17 cellular contexts compared by ENCODE assay signal in genomic region chr5:172119921-172120688, GRCh38.
A peak's percentile ranks its signal among the peaks of the same experiment; 100 is the strongest.
DNase-seq lines count a peak whose midpoint lies in the region; ATAC-seq and TF ChIP-seq lines count a peak whose summit lies in the region.
"Had no signal": no experiment of that assay in that cellular context is flagged by ENCODE, and none has a peak within 500 bp of the region (broad histone marks: within the 10 kb centered on the region; RNA-seq: fewer than 3 reads in every experiment).

No MANE protein-coding gene starts in this region.

- no peaks in the 10 kb centered on the region for H3K27me3 ChIP-seq in AG04450 (ENCODE audit: control insufficient read depth, insufficient read depth, low read length)
- H3K27me3 ChIP-seq in CD4-positive, CD25-positive, alpha-beta regulatory T cell (ENCODE audit: control insufficient read depth, insufficient read depth, low read length): no peaks in the 10 kb centered on the region
- H3K27me3 ChIP-seq: adrenal gland, BE2C, ovary, stomach had no signal

- H3K4me3 ChIP-seq in AG04450 (ENCODE audit: low read depth, low read length): no peak overlapping the region
- no peak overlapping the region for H3K4me3 ChIP-seq in CD4-positive, CD25-positive, alpha-beta regulatory T cell (ENCODE audit: low read depth, low read length)
- H3K4me3 ChIP-seq: adrenal gland, K562, ovary, stomach had no signal

- no peak for TF ChIP-seq CTCF in AG04450 (IDR thresholded peaks at IDR 0.05; ENCODE audit: low read depth, low read length)
- TF ChIP-seq CTCF in WTC11 (IDR thresholded peaks at IDR 0.05): no peak
- TF ChIP-seq CTCF in GM20000 (IDR thresholded peaks at IDR 0.05; ENCODE audit: extremely low read depth, missing control alignments): no peak

- CTCF ChIA-PET in AG04450 (lab: Charles Lee): interaction anchor here (0.8 kb wide), 1 partner anchor 13 kb away, joined by 3 read pairs; no protein-coding TSS in a partner anchor
- CTCF ChIA-PET in WTC11 (lab: Charles Lee): interaction anchor here (0.8 kb wide), 1 partner anchor 24 kb away, joined by 3 read pairs; no protein-coding TSS in a partner anchor

- peaks cover 28% of the 10 kb centered on the region for H3K36me3 Mint-ChIP-seq in CD4-positive, CD25-positive, alpha-beta regulatory T cell
- H3K36me3 Mint-ChIP-seq in WTC11 (peaks cover 6% of the 10 kb centered on the region; the same call in 1 of the 2 replicates), immature natural killer cell (peaks cover 14 to 36% (median 26%) of the 10 kb centered on the region in 3 donors)

- peaks cover 49% of the 10 kb centered on the region for H3K36me3 ChIP-seq in CD4-positive, CD25-positive, alpha-beta regulatory T cell (ENCODE audit: control insufficient read depth, insufficient read depth, low read length)
- H3K36me3 ChIP-seq: adrenal gland, BE2C, ovary had no signal

- POLR2A ChIA-PET in AG04450 (lab: Yijun Ruan, JAX) (no interaction called here), WTC11 (lab: Charles Lee) (no interaction called here)

- H3K27ac Mint-ChIP-seq in CD4-positive, CD25-positive, alpha-beta regulatory T cell: peak overlapping the region; percentile 16 to 81 (median 69)
- H3K27ac Mint-ChIP-seq in WTC11 (no peak overlapping the region), immature natural killer cell (peak overlapping the region; percentile 74 to 86 (median 84))

- DNase-seq in AG04450 (ENCODE audit: low read depth, low spot score) (no peak), WTC11 (ENCODE audit: low spot score) (no peak), immature natural killer cell (no peak), hippocampal formation (lab: John Stamatoyannopoulos, UW) (no peak), GM20000 (ENCODE audit: low spot score) (no peak), NCI-H1092 treated with DMSO at 0.1 percent for 48 hours (lab: John Stamatoyannopoulos, UW) (no peak)
- DNase-seq in CD4-positive, CD25-positive, alpha-beta regulatory T cell: no peak
- no peak for DNase-seq in stimulated activated CD4-positive, alpha-beta T cell treated with anti-CD3 and anti-CD28 coated beads, Interleukin-15, amount 100 ng/mL, for 24 hours
- DNase-seq: adrenal gland, BE2C, HCEC 1CT, NCI-H1105 treated with DMSO at 0.1 percent for 48 hours, NCI-H2227 treated with DMSO at 0.1 percent for 48 hours, ovary, small intestine, stomach had no signal

- H3K4me1 ChIP-seq in CD4-positive, CD25-positive, alpha-beta regulatory T cell (ENCODE audit: control insufficient read depth, insufficient read depth, low read length, poor library complexity, severe bottlenecking): peaks cover 26% of the 10 kb centered on the region
- H3K4me1 ChIP-seq: BE2C had no signal

- H3K27me3 Mint-ChIP-seq in CD4-positive, CD25-positive, alpha-beta regulatory T cell: no peaks in the 10 kb centered on the region
- H3K27me3 Mint-ChIP-seq in WTC11 (ENCODE audit: low read depth) (0 out of 2 replicates have a peak, but pooled peaks cover 2% of the 10 kb centered on the region), immature natural killer cell (ENCODE audit: low read depth in 3 of 3) (peaks cover 4 to 13% (median 12%) of the 10 kb centered on the region in 3 donors)

- peak overlapping the region; percentile 21 for H3K27ac ChIP-seq in AG04450 (ENCODE audit: low read depth, low read length)
- H3K27ac ChIP-seq in CD4-positive, CD25-positive, alpha-beta regulatory T cell (ENCODE audit: insufficient read depth, low read length, poor library complexity, severe bottlenecking): no peak overlapping the region
- H3K27ac ChIP-seq: adrenal gland, ovary, stomach had no signal

- H3K9me3 Mint-ChIP-seq in CD4-positive, CD25-positive, alpha-beta regulatory T cell: no peaks in the 10 kb centered on the region
- no peaks in the 10 kb centered on the region for H3K9me3 Mint-ChIP-seq in WTC11
- no peaks in the 10 kb centered on the region for H3K9me3 Mint-ChIP-seq in immature natural killer cell

- H3K4me3 Mint-ChIP-seq in CD4-positive, CD25-positive, alpha-beta regulatory T cell: no peak overlapping the region
- H3K4me3 Mint-ChIP-seq in WTC11: no peak overlapping the region
- H3K4me3 Mint-ChIP-seq in immature natural killer cell: peak overlapping the region; percentile 34 to 56 (median 54)

- H3K9me3 ChIP-seq in AG04450 (ENCODE audit: control insufficient read depth, insufficient read depth, low read length): no peaks in the 10 kb centered on the region
- H3K9me3 ChIP-seq in CD4-positive, CD25-positive, alpha-beta regulatory T cell (ENCODE audit: control insufficient read depth in 2 of 2, low read length in 2 of 2): no peaks in the 10 kb centered on the region
- H3K9me3 ChIP-seq: adrenal gland, BE2C, ovary, stomach had no signal

- ATAC-seq in CD4-positive, CD25-positive, alpha-beta regulatory T cell (ENCODE audit: low read depth in 2 of 2): no peak
- ATAC-seq in WTC11: peak; percentile 24
- ATAC-seq: K562 had no signal

- peaks cover 20 to 75% (median 43%) of the 10 kb centered on the region in 4 donors for H3K4me1 Mint-ChIP-seq in CD4-positive, CD25-positive, alpha-beta regulatory T cell
- no peaks in the 10 kb centered on the region for H3K4me1 Mint-ChIP-seq in WTC11
- H3K4me1 Mint-ChIP-seq in immature natural killer cell: peaks cover 84 to 89% of the 10 kb centered on the region in 2 donors

TF ChIP-seq in WTC11, 78 proteins besides CTCF, POLR2A, EP300 and RAD21 (continues in another document):
- TF ChIP-seq TEAD1 (CRISPR knock-in tag; IDR thresholded peaks at IDR 0.05) (no peak), KAT7 (CRISPR knock-in tag; IDR thresholded peaks at IDR 0.05; ENCODE audit: borderline replicate concordance) (no peak), STAT6 (CRISPR knock-in tag; conservative IDR thresholded peaks at IDR 0.05; ENCODE audit: low read depth) (no peak), FOXP4 (CRISPR knock-in tag; IDR thresholded peaks at IDR 0.05) (no peak), ZNF425 (CRISPR knock-in tag; conservative IDR thresholded peaks at IDR 0.05) (no peak), ZNF263 (CRISPR knock-in tag; IDR thresholded peaks at IDR 0.05; ENCODE audit: low read depth) (no peak), ZNF121 (CRISPR knock-in tag; IDR thresholded peaks at IDR 0.05) (no peak), ATF3 (CRISPR knock-in tag; conservative IDR thresholded peaks at IDR 0.05) (no peak), NR3C1 (CRISPR knock-in tag; conservative IDR thresholded peaks at IDR 0.05; ENCODE audit: low read depth) (no peak)

Comparison
In these comparisons a context has a peak if more than half of its experiments do, and no peak if none do; other contexts are left out.
1. H3K4me3 Mint-ChIP-seq: peak in immature natural killer cell (5 of 5); none in CD4-positive, CD25-positive, alpha-beta regulatory T cell (0 of 4) and WTC11 (single experiment).